Comparison of ENCODE assay signal across 10 cellular contexts in the genomic region with DNA sequence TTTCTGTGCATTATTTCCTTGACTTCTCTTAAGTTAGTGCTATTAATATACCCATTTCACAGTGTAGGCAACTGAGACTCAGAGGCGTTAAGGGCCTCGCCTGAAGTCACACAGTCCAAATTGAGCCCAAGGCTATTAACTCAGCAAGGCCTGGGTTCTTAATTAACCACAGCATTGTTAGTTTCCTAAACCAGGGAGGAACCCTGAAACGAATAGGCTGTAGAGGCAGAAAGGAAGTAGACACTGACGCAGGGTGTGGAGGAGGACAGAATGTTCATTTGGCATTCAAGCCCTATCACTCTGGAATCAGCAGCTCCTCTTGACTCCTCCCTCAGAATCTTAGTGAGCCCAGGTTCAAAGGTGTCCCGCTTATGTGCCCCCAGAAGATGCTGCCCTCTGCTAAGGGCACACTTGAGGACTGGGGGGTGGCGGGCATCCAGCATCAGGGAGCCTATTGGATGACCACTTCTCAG. TPM values are rescaled to one million over a fixed set of nuclear protein-coding genes. Genes with fewer than 3 reads are reported as not detected.
A peak's percentile ranks its signal among the peaks of the same experiment; 100 is the strongest.
DNase-seq lines count a peak whose midpoint lies in the region; ATAC-seq, FAIRE-seq and TF ChIP-seq lines count a peak whose summit lies in the region.
"Had no signal": no experiment of that assay in that cellular context is flagged by ENCODE, and none has a peak within 500 bp of the region (broad histone marks: within the 10 kb centered on the region; RNA-seq: fewer than 3 reads in every experiment).

No MANE protein-coding gene starts in this region.

- no TSS peak for BruUV-seq in K562 (replicated peaks; lab: Mats Ljungman, UMichigan)

- H3K4me1 ChIP-seq in K562 (replicated peaks in 1 of 2; ENCODE audit: control insufficient read depth in 2 of 2, insufficient read depth in 2 of 2, low read length in 2 of 2) (no peaks in the 10 kb centered on the region), pancreas (peaks cover 74 to 97% (median 82%) of the 10 kb centered on the region in 3 donors)

- no peak overlapping the region for H3K4me3 ChIP-seq in K562
- H3K4me3 ChIP-seq in pancreas, result no peak overlapping the region

- H4K20me1 ChIP-seq in K562 (replicated peaks; ENCODE audit: control insufficient read depth, insufficient read depth, low read length), result no peaks in the 10 kb centered on the region

- no peak overlapping the region for H3K9ac ChIP-seq in K562 (ENCODE audit: insufficient read depth in 1 of 2, low read depth in 2 of 2, low read length in 2 of 2)

- no peaks in the 10 kb centered on the region for H3K9me3 ChIP-seq in K562 (replicated peaks; ENCODE audit: control insufficient read depth, insufficient read depth, low read depth, low read length)
- no peaks in the 10 kb centered on the region for H3K9me3 ChIP-seq in pancreas

- intact Hi-C loops in K562 (cut with micrococcal nuclease) (no loop called here), pancreas (cut with DNase I) (no loop called here)

- ATAC-seq in K562, result no peak
- no peak for ATAC-seq in pancreas

- in situ Hi-C loops in K562 (cut with MboI), result loop anchor here (10.0 kb wide), 1 partner anchor 73 kb away; no protein-coding TSS in a partner anchor

- no peaks in the 10 kb centered on the region for H3K9me1 ChIP-seq in K562 (ENCODE audit: control insufficient read depth, insufficient read depth, low read length)

- TF ChIP-seq RAD21 in K562 (CRISPR knock-in tag; conservative IDR thresholded peaks at IDR 0.05 in 1 of 2, IDR thresholded peaks at IDR 0.05 in 1 of 2), result no peak

- no peaks in the 10 kb centered on the region for H3K79me2 ChIP-seq in K562 (ENCODE audit: control insufficient read depth, insufficient read depth, low read length)

- 2% methylated on average over 6 of the region's 6 CpGs for WGBS in K562 (ENCODE audit: insufficient coverage, low coverage, missing lambda C conversion rate)
- 75 to 83% methylated on average over 6 of the region's 6 CpGs for WGBS in pancreas, 2 donors

- TF ChIP-seq POLR2A in GM12891 (IDR thresholded peaks at IDR 0.05; ENCODE audit: low read depth, low read length), result no peak
- no peak for TF ChIP-seq POLR2A in K562 (conservative IDR thresholded peaks at IDR 0.05)

- peaks cover 1 to 13% of the 10 kb centered on the region in 2 experiments; a peak in 4 of 5 replicates for H3K27me3 ChIP-seq in K562 (ENCODE audit: control insufficient read depth in 2 of 2, insufficient read depth in 2 of 2, low read length in 2 of 2)
- no peaks in the 10 kb centered on the region for H3K27me3 ChIP-seq in pancreas

- DNase-seq in GM12891 (ENCODE audit: insufficient read length, low spot score) (no peak), SKM-1 (lab: John Stamatoyannopoulos, UW; ENCODE audit: unreplicated experiment) (peak; percentile 58), K562 (ENCODE audit: extremely low read depth in 1 of 4, low spot score in 3 of 4) (no peak), pancreas (no peak), LoVo (ENCODE audit: low spot score) (no peak), cerebellum (ENCODE audit: low spot score) (no peak), SW 1271 (lab: John Stamatoyannopoulos, UW) (no peak), kidney tubule cell (ENCODE audit: low spot score) (no peak)
- DNase-seq: MM.1S, SHP77 had no signal

- TF ChIP-seq CTCF in K562 (IDR thresholded peaks at IDR 0.05 in 2 of 3, conservative IDR thresholded peaks at IDR 0.05 in 1 of 3; ENCODE audit: insufficient read depth in 2 of 3, low read depth in 1 of 3, low read length in 3 of 3) (no peak), pancreas (IDR thresholded peaks at IDR 0.05) (no peak)

- POLR2A ChIA-PET in K562 (lab: Yijun Ruan, JAX), result interaction anchor here (1.0 kb wide), 1 partner anchor 8 kb away, joined by 3 read pairs; no protein-coding TSS in a partner anchor

- H3K4me2 ChIP-seq in K562 (ENCODE audit: insufficient read depth, low read length), result no peak overlapping the region

- no peak overlapping the region for H2AFZ ChIP-seq in K562 (ENCODE audit: low read depth, low read length)

- no peak for TF ChIP-seq EP300 in K562 (IDR thresholded peaks at IDR 0.05; ENCODE audit: low read length)

- FAIRE-seq in GM12891 (lab: Jason Lieb, UNC) (no peak), K562 (lab: Jason Lieb, UNC) (no peak), pancreas (lab: Jason Lieb, UNC) (no peak)

- CTCF ChIA-PET in K562 (lab: Yijun Ruan, JAX; ENCODE audit: low intra/inter-chr PET ratio), result no interaction called here

- H3K36me3 ChIP-seq in K562 (ENCODE audit: control insufficient read depth, insufficient read depth, low read length) (no peaks in the 10 kb centered on the region), pancreas (no peaks in the 10 kb centered on the region)

- H3K27ac ChIP-seq in K562 (ENCODE audit: extremely low read depth, low read depth, low read length), result no peak overlapping the region
- H3K27ac ChIP-seq in pancreas, result peak overlapping the region in 3 of 4 donors; percentile 2 to 79 (median 63)

TF ChIP-seq in GM12891, 5 proteins besides CTCF, POLR2A, EP300 and RAD21:
- TF ChIP-seq PAX5 (IDR thresholded peaks at IDR 0.05; ENCODE audit: insufficient read depth, low read length, severe bottlenecking) (no peak), POLR2AphosphoS5 (IDR thresholded peaks at IDR 0.05; ENCODE audit: low read depth, low read length) (no peak), POU2F2 (IDR thresholded peaks at IDR 0.05; ENCODE audit: low read depth, low read length) (no peak), TAF1 (IDR thresholded peaks at IDR 0.05; ENCODE audit: low read depth, low read length) (no peak), SPI1 (IDR thresholded peaks at IDR 0.05; ENCODE audit: low read depth, low read length) (peak; percentile 51; the same call in 1 of the 2 replicates)

TF ChIP-seq in K562, 482 proteins besides CTCF, POLR2A, EP300 and RAD21:
- TF ChIP-seq ZC3H8 (IDR thresholded peaks at IDR 0.05) (no peak), RBM25 (IDR thresholded peaks at IDR 0.05; ENCODE audit: low read depth, low read length, severe bottlenecking) (peak; percentile 62)

RNA-seq across cellular contexts. Expression of a gene that starts 13.9 kb away (rescaled TPM):
- 12.8 TPM for polyA plus RNA-seq in GM12891 (2012; ENCODE audit: low read depth, missing spikeins)
- total RNA-seq in K562 (2011; cell fraction: chromatin; rRNA removed; ENCODE audit: low replicate concordance), result 1.8 and 2.1 TPM in 2 replicates
- 0.67 and 1.3 TPM in 2 replicates for total RNA-seq in K562 (2011; cell fraction: nucleolus; rRNA removed)
- total RNA-seq in K562 (2011; cell fraction: nucleoplasm; rRNA removed), result 2.2 and 3.1 TPM in 2 replicates
- total RNA-seq in K562 (2014; rRNA removed), result 0.77 and 1.7 TPM in 2 replicates
- total RNA-seq in K562 (2014; rRNA removed; fragmentation: Illumina TruSeq; extraction: Trizol), result 2.0 TPM in 2 replicates
- total RNA-seq in K562 (2015; rRNA removed; fragmentation: Illumina TruSeq; extraction: Trizol), result 2.2 and 3.3 TPM in 2 replicates
- total RNA-seq in K562 (2021), result 2.2 and 2.7 TPM in 2 replicates
- 0.05 and 0.93 TPM in 2 replicates for polyA plus RNA-seq in K562 (2011; rRNA removed)
- polyA plus RNA-seq in K562 (2011; cell fraction: cytosol; rRNA removed), result 0.13 and 0.46 TPM in 2 replicates
- polyA plus RNA-seq in K562 (2011; cell fraction: nucleus; rRNA removed), result 0.03 and 0.90 TPM in 2 replicates
- polyA plus RNA-seq in K562 (2012), result 2.1 and 2.3 TPM in 2 replicates
- polyA plus RNA-seq in K562 (2014; fragmentation: Illumina TruSeq; extraction: Trizol), result 1.7 and 2.2 TPM in 2 replicates
- 1 to 10 TPM in 1 of 2 experiments, under 1 TPM in 1; 0.94 to 1.3 TPM for polyA plus RNA-seq in K562 (2014; fragmentation: Nextera tagmentation; extraction: Ambion mirVana)
- 1.4 and 1.7 TPM in 2 replicates for polyA plus RNA-seq in K562 (2014; rRNA removed)
- polyA minus RNA-seq in K562 (2011; rRNA and poly(A)+ RNA removed), result 0.48 and 1.2 TPM in 2 replicates
- polyA minus RNA-seq in K562 (2011; cell fraction: cytosol; rRNA and poly(A)+ RNA removed), result 0.67 TPM in 1 of 2 replicates, not detected in the other
- polyA minus RNA-seq in K562 (2011; cell fraction: nucleus; rRNA and poly(A)+ RNA removed), result 0.89 and 1.1 TPM in 2 replicates
- total RNA-seq in pancreas, result 10 to 100 TPM; 12.6 to 36.5 (median 26.8) TPM
- 10 to 100 TPM; 11.4 to 11.8 TPM for polyA plus RNA-seq in pancreas
- 16.2 TPM for total RNA-seq in cerebellum
